In the genomic region with DNA sequence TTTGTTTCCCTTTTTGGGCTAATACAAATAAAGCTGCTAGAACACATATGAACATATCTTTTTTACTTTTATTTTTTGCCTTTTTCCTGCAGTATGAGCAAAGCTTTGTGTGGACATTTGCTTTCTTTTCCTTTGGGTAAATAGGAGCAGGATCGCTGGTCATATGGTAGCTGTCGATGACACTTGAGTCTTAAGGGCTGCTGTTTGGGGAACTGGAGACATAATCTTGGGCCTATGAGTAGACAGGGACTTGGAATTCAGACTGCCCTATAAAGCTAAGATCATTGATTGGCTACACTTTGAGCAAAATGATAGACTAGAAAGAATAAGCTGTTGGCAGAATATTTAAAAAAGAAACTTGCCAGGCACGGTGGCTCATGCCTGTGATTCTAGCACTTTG, we compare ENCODE assay signal across 20 cellular contexts.
DNase-seq lines count a peak whose midpoint lies in the region; ATAC-seq, FAIRE-seq and TF ChIP-seq lines count a peak whose summit lies in the region.
"Had no signal": no experiment of that assay in that cellular context is flagged by ENCODE, and none has a peak within 500 bp of the region (broad histone marks: within the 10 kb centered on the region; RNA-seq: fewer than 3 reads in every experiment).

No MANE protein-coding gene starts in this region.

- no peak for TF ChIP-seq POLR2A in K562 (conservative IDR thresholded peaks at IDR 0.05)

- no peaks in the 10 kb centered on the region for H3K36me3 Mint-ChIP-seq in CD4-positive, alpha-beta T cell (ENCODE audit: low read depth)
- H3K36me3 Mint-ChIP-seq: CD8-positive, alpha-beta T cell had no signal

- no peak for TF ChIP-seq CTCF in CD4-positive, alpha-beta T cell (IDR thresholded peaks at IDR 0.05)
- TF ChIP-seq CTCF in K562 (IDR thresholded peaks at IDR 0.05 in 2 of 3, conservative IDR thresholded peaks at IDR 0.05 in 1 of 3; ENCODE audit: insufficient read depth in 2 of 3, low read depth in 1 of 3, low read length in 3 of 3), result no peak
- TF ChIP-seq CTCF in smooth muscle cell (IDR thresholded peaks at IDR 0.05; ENCODE audit: borderline replicate concordance, insufficient read depth, poor library complexity, severe bottlenecking), result no peak

- in situ Hi-C loops in K562 (cut with MboI), result loop anchor here (5.0 kb wide), 1 partner anchor 88 kb away; no protein-coding TSS in a partner anchor

- no TSS peak for BruUV-seq in K562 (replicated peaks; lab: Mats Ljungman, UMichigan)

- H3K36me3 ChIP-seq in K562 (ENCODE audit: control insufficient read depth, insufficient read depth, low read length), result peaks cover 13% of the 10 kb centered on the region
- H3K36me3 ChIP-seq in muscle layer of colon (ENCODE audit: insufficient read depth, low read length), result no peaks in the 10 kb centered on the region
- H3K36me3 ChIP-seq in smooth muscle cell (ENCODE audit: low read depth), result peaks cover 7% of the 10 kb centered on the region

- CTCF ChIA-PET in CD4-positive, alpha-beta T cell (lab: Charles Lee), result no interaction called here
- CTCF ChIA-PET in K562 (lab: Yijun Ruan, JAX; ENCODE audit: low intra/inter-chr PET ratio), result interaction anchor here (1.0 to 12.9 kb wide), 2 partner anchors 10 to 86 kb away, joined by 3 to 636 read pairs; no protein-coding TSS in a partner anchor

- no peak for ATAC-seq in CD4-positive, alpha-beta T cell (ENCODE audit: poor library complexity)
- ATAC-seq in K562 (no peak), HG02884 (IDR thresholded peaks at IDR 0.05; ENCODE audit: unreplicated experiment) (no peak)
- ATAC-seq: CD8-positive, alpha-beta T cell; HCT116 had no signal

- H3K9me1 ChIP-seq in K562 (ENCODE audit: control insufficient read depth, insufficient read depth, low read length), result peaks cover 4% of the 10 kb centered on the region

- no peak overlapping the region for H3K27ac ChIP-seq in CD4-positive, alpha-beta T cell (ENCODE audit: low read depth, low read length)
- H3K27ac ChIP-seq in K562 (ENCODE audit: extremely low read depth, low read depth, low read length) (no peak overlapping the region), muscle layer of colon (ENCODE audit: low read depth, low read length) (peak overlapping the region; percentile 7), smooth muscle cell (ENCODE audit: low read depth) (peak overlapping the region; percentile 13)
- H3K27ac ChIP-seq: C4-2B had no signal

- TF ChIP-seq RAD21 in K562 (CRISPR knock-in tag; conservative IDR thresholded peaks at IDR 0.05 in 1 of 2, IDR thresholded peaks at IDR 0.05 in 1 of 2), result no peak

- H3K27me3 ChIP-seq in CD4-positive, alpha-beta T cell (ENCODE audit: control insufficient read depth, insufficient read depth, low read length), result no peaks in the 10 kb centered on the region
- H3K27me3 ChIP-seq in K562 (ENCODE audit: control insufficient read depth in 2 of 2, insufficient read depth in 2 of 2, low read length in 2 of 2) (no peaks in the 10 kb centered on the region), muscle layer of colon (ENCODE audit: control insufficient read depth in 1 of 2, insufficient read depth in 2 of 2, low read length in 2 of 2) (no peaks in the 10 kb centered on the region), smooth muscle cell (ENCODE audit: low read depth) (no peaks in the 10 kb centered on the region)

- H3K4me1 Mint-ChIP-seq in CD4-positive, alpha-beta T cell (ENCODE audit: low read depth), result peaks cover 40% of the 10 kb centered on the region

- 94% methylated on average over 3 of the region's 3 CpGs for WGBS in K562 (ENCODE audit: insufficient coverage, low coverage, missing lambda C conversion rate)
- 71% methylated on average over 3 of the region's 3 CpGs for WGBS in smooth muscle cell (ENCODE audit: low lambda C conversion rate)

- H4K20me1 ChIP-seq in K562 (replicated peaks; ENCODE audit: control insufficient read depth, insufficient read depth, low read length) (no peaks in the 10 kb centered on the region), smooth muscle cell (ENCODE audit: low read depth) (peaks cover 11% of the 10 kb centered on the region)

- H2AFZ ChIP-seq in K562 (ENCODE audit: low read depth, low read length), result no peak overlapping the region
- no peak overlapping the region for H2AFZ ChIP-seq in smooth muscle cell (ENCODE audit: low read depth)

- H3F3A ChIP-seq in smooth muscle cell (ENCODE audit: low read depth), result peaks cover 4% of the 10 kb centered on the region

- H3K4me1 ChIP-seq in K562 (replicated peaks in 1 of 2; ENCODE audit: control insufficient read depth in 2 of 2, insufficient read depth in 2 of 2, low read length in 2 of 2), result no peaks in the 10 kb centered on the region
- peaks cover 31% of the 10 kb centered on the region for H3K4me1 ChIP-seq in muscle layer of colon (ENCODE audit: insufficient read depth, low read length)
- H3K4me1 ChIP-seq in smooth muscle cell (ENCODE audit: low read depth), result peaks cover 4% of the 10 kb centered on the region

- H3K9me3 Mint-ChIP-seq in CD4-positive, alpha-beta T cell, result no peaks in the 10 kb centered on the region

- no peak for TF ChIP-seq EP300 in K562 (IDR thresholded peaks at IDR 0.05; ENCODE audit: low read length)

- DNase-seq in CD4-positive, alpha-beta T cell, result no peak
- no peak for DNase-seq in K562 (ENCODE audit: extremely low read depth in 1 of 4, low spot score in 3 of 4)
- DNase-seq in smooth muscle cell (lab: John Stamatoyannopoulos, UW; ENCODE audit: unreplicated experiment), result no peak
- no peak for DNase-seq in DMS79 (lab: John Stamatoyannopoulos, UW)
- no peak for DNase-seq in T-helper 2 cell
- DNase-seq in T-helper 9 cell, result no peak
- DNase-seq: ACHN; CD8-positive, alpha-beta T cell; COR-L47; DMS153; DND-41; GDM1 had no signal

- H3K27me3 Mint-ChIP-seq in CD4-positive, alpha-beta T cell, result no peaks in the 10 kb centered on the region

- H3K79me2 ChIP-seq in K562 (ENCODE audit: control insufficient read depth, insufficient read depth, low read length) (no peaks in the 10 kb centered on the region), smooth muscle cell (ENCODE audit: low read depth) (peaks cover 70% of the 10 kb centered on the region)

- H3K27ac Mint-ChIP-seq in CD4-positive, alpha-beta T cell, result peak overlapping the region; percentile 24
- H3K27ac Mint-ChIP-seq: CD8-positive, alpha-beta T cell; IgD-negative memory B cell had no signal

- H3K9me3 ChIP-seq in CD4-positive, alpha-beta T cell (ENCODE audit: control insufficient read depth, low read length), result no peaks in the 10 kb centered on the region
- H3K9me3 ChIP-seq in K562 (replicated peaks; ENCODE audit: control insufficient read depth, insufficient read depth, low read depth, low read length) (peaks cover 5% of the 10 kb centered on the region; the same call in 1 of the 2 replicates), muscle layer of colon (ENCODE audit: low read length) (no peaks in the 10 kb centered on the region), smooth muscle cell (replicated peaks; ENCODE audit: low read depth) (no peaks in the 10 kb centered on the region)

- H3K4me3 Mint-ChIP-seq in CD4-positive, alpha-beta T cell, result no peak overlapping the region
- H3K4me3 Mint-ChIP-seq: CD8-positive, alpha-beta T cell had no signal

- H3K9ac ChIP-seq in K562 (ENCODE audit: insufficient read depth in 1 of 2, low read depth in 2 of 2, low read length in 2 of 2), result no peak overlapping the region
- no peak overlapping the region for H3K9ac ChIP-seq in muscle layer of colon (ENCODE audit: low read length)
- no peak overlapping the region for H3K9ac ChIP-seq in smooth muscle cell (ENCODE audit: low read depth)

- FAIRE-seq in K562 (lab: Jason Lieb, UNC), result no peak
- FAIRE-seq: D721Med, GM12892, H54 had no signal

- no peak overlapping the region for H3K4me3 ChIP-seq in K562
- no peak overlapping the region for H3K4me3 ChIP-seq in muscle layer of colon (ENCODE audit: low read depth in 1 of 2, low read length in 2 of 2)
- no peak overlapping the region for H3K4me3 ChIP-seq in smooth muscle cell

- H3K4me2 ChIP-seq in K562 (ENCODE audit: insufficient read depth, low read length), result no peak overlapping the region
- no peak overlapping the region for H3K4me2 ChIP-seq in smooth muscle cell

- intact Hi-C loops in CD4-positive, alpha-beta T cell (cut with DNase I, micrococcal nuclease), result no loop called here
- intact Hi-C loops in K562 (cut with micrococcal nuclease), result no loop called here

- POLR2A ChIA-PET in CD4-positive, alpha-beta T cell (lab: Charles Lee), result no interaction called here
- POLR2A ChIA-PET in K562 (lab: Yijun Ruan, JAX), result interaction anchor here (0.7 to 4.4 kb wide), 16 partner anchors 10 to 268 kb away, joined by 3 to 42 read pairs (median 4); no protein-coding TSS in a partner anchor

TF ChIP-seq in K562, 482 proteins besides CTCF, POLR2A, EP300 and RAD21:
- TF ChIP-seq, protein P1, sequence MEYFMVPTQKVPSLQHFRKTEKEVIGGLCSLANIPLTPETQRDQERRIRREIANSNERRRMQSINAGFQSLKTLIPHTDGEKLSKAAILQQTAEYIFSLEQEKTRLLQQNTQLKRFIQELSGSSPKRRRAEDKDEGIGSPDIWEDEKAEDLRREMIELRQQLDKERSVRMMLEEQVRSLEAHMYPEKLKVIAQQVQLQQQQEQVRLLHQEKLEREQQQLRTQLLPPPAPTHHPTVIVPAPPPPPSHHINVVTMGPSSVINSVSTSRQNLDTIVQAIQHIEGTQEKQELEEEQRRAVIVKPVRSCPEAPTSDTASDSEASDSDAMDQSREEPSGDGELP (CRISPR knock-in tag; IDR thresholded peaks at IDR 0.05; ENCODE audit: borderline replicate concordance), result no peak
- TF ChIP-seq, protein P2, sequence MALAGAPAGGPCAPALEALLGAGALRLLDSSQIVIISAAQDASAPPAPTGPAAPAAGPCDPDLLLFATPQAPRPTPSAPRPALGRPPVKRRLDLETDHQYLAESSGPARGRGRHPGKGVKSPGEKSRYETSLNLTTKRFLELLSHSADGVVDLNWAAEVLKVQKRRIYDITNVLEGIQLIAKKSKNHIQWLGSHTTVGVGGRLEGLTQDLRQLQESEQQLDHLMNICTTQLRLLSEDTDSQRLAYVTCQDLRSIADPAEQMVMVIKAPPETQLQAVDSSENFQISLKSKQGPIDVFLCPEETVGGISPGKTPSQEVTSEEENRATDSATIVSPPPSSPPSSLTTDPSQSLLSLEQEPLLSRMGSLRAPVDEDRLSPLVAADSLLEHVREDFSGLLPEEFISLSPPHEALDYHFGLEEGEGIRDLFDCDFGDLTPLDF (CRISPR knock-in tag; IDR thresholded peaks at IDR 0.05), result peak; percentile 29; the same call in 1 of the 2 replicates

Comparison
In these comparisons a context has a peak if more than half of its experiments do, and no peak if none do; other contexts are left out.
1. H3K27ac ChIP-seq: peak in muscle layer of colon (single experiment) and smooth muscle cell (single experiment); none in CD4-positive, alpha-beta T cell (single experiment) and K562 (single experiment).